Comparison of ENCODE assay signal across 16 cellular contexts in genomic region chrX:154530286-154530685, GRCh38. TPM values are rescaled to one million over a fixed set of nuclear protein-coding genes. Genes with fewer than 3 reads are reported as not detected.
A peak's percentile ranks its signal among the peaks of the same experiment; 100 is the strongest.
DNase-seq lines count a peak whose midpoint lies in the region; ATAC-seq, FAIRE-seq and TF ChIP-seq lines count a peak whose summit lies in the region.
"Had no signal": no experiment of that assay in that cellular context is flagged by ENCODE, and none has a peak within 500 bp of the region (broad histone marks: within the 10 kb centered on the region; RNA-seq: fewer than 3 reads in every experiment).

No MANE protein-coding gene starts in this region.

- ATAC-seq in HepG2 (no peak), right lobe of liver (no peak), HG02884 (IDR thresholded peaks at IDR 0.05; ENCODE audit: unreplicated experiment) (no peak)

- H3K79me2 ChIP-seq in HepG2 (ENCODE audit: insufficient read depth, low read length) (no peaks in the 10 kb centered on the region), osteoblast (ENCODE audit: insufficient read depth, low read length) (no peaks in the 10 kb centered on the region), OCI-LY7 (ENCODE audit: insufficient read depth, low read depth, low read length) (no peaks in the 10 kb centered on the region)

- H2AFZ ChIP-seq in HepG2 (ENCODE audit: low read length) = no peak overlapping the region
- H2AFZ ChIP-seq in osteoblast (ENCODE audit: low read length) = no peak overlapping the region
- H2AFZ ChIP-seq in OCI-LY7 (ENCODE audit: low read length) = no peak overlapping the region

- H3K9me3 ChIP-seq in HepG2 (ENCODE audit: low read length) (no peaks in the 10 kb centered on the region), right lobe of liver (no peaks in the 10 kb centered on the region), osteoblast (ENCODE audit: low read depth, low read length) (no peaks in the 10 kb centered on the region), OCI-LY7 (ENCODE audit: low read length) (no peaks in the 10 kb centered on the region)
- H3K9me3 ChIP-seq: SJCRH30 had no signal

- TF ChIP-seq RAD21 in HepG2 (CRISPR knock-in tag; IDR thresholded peaks at IDR 0.05) = no peak

- TF ChIP-seq CTCF in HepG2 (CRISPR knock-in tag; IDR thresholded peaks at IDR 0.05) = no peak
- no peak for TF ChIP-seq CTCF in right lobe of liver (IDR thresholded peaks at IDR 0.05)
- no peak for TF ChIP-seq CTCF in osteoblast (IDR thresholded peaks at IDR 0.05; ENCODE audit: extremely low read depth, low read depth, low read length)
- no peak for TF ChIP-seq CTCF in OCI-LY7 (conservative IDR thresholded peaks at IDR 0.05; ENCODE audit: low read length)

- no peaks in the 10 kb centered on the region for H3K9me2 ChIP-seq in OCI-LY7 (ENCODE audit: insufficient read depth, low read length)

- WGBS in HepG2 (ENCODE audit: low lambda C conversion rate) = 53% methylated on average over 3 of the region's 11 CpGs
- WGBS in right lobe of liver (ENCODE audit: insufficient coverage, low coverage, low lambda C conversion rate, missing lambda C conversion rate) = 79% methylated on average over 6 of the region's 11 CpGs

- BruUV-seq in HepG2 (replicated peaks; lab: Mats Ljungman, UMichigan) (no TSS peak), OCI-LY7 (replicated peaks; lab: Mats Ljungman, UMichigan) (no TSS peak)

- H3K27me3 ChIP-seq in HepG2 (ENCODE audit: control insufficient read depth in 1 of 2, insufficient read depth in 2 of 2, low read length in 2 of 2) = no peaks in the 10 kb centered on the region
- H3K27me3 ChIP-seq in right lobe of liver = no peaks in the 10 kb centered on the region
- H3K27me3 ChIP-seq in osteoblast (ENCODE audit: insufficient read depth, low read length) = no peaks in the 10 kb centered on the region
- H3K27me3 ChIP-seq: SJCRH30 had no signal

- H3K4me2 ChIP-seq in HepG2 (ENCODE audit: low read depth, low read length) = peak overlapping the region; percentile 23; the same call in 1 of the 2 replicates
- H3K4me2 ChIP-seq in osteoblast (ENCODE audit: insufficient read depth, low read length) = no peak overlapping the region
- H3K4me2 ChIP-seq in OCI-LY7 (ENCODE audit: low read length) = no peak overlapping the region

- peaks cover 45% of the 10 kb centered on the region for H3K4me1 ChIP-seq in HepG2 (ENCODE audit: insufficient read depth, low read length)
- peaks cover 0 to 8% (median 0%) of the 10 kb centered on the region in 4 donors for H3K4me1 ChIP-seq in right lobe of liver
- peaks cover 6% of the 10 kb centered on the region for H3K4me1 ChIP-seq in osteoblast (ENCODE audit: insufficient read depth, low read length)
- H3K4me1 ChIP-seq in OCI-LY7 (ENCODE audit: insufficient read depth, low read length, poor library complexity, severe bottlenecking) = peaks cover 16% of the 10 kb centered on the region

- H3K4me3 ChIP-seq in HepG2 (replicated peaks in 1 of 3; ENCODE audit: insufficient read depth in 1 of 3, low read depth in 2 of 3, low read length in 3 of 3) (peak overlapping the region in 1 of 3 experiments; percentile 10; a peak in 1 of 6 replicates), right lobe of liver (no peak overlapping the region), osteoblast (ENCODE audit: insufficient read depth, low read length) (no peak overlapping the region), OCI-LY7 (ENCODE audit: low read depth, low read length, poor library complexity, severe bottlenecking) (no peak overlapping the region)
- H3K4me3 ChIP-seq: SJCRH30 had no signal

- CTCF ChIA-PET in HepG2 (lab: Yijun Ruan, JAX; ENCODE audit: low intra/inter-chr PET ratio, low total read pairs) = no interaction called here
- CTCF ChIA-PET in OCI-LY7 (lab: Charles Lee; ENCODE audit: unreplicated experiment) = no interaction called here

- TF ChIP-seq POLR2A in HepG2 (IDR thresholded peaks at IDR 0.05; ENCODE audit: insufficient read depth in 1 of 2, low read depth in 2 of 2, low read length in 2 of 2) (no peak), right lobe of liver (IDR thresholded peaks at IDR 0.05) (no peak)

- no peak for TF ChIP-seq EP300 in HepG2 (IDR thresholded peaks at IDR 0.05; ENCODE audit: low read depth in 2 of 2, low read length in 2 of 2)
- TF ChIP-seq EP300 in HepG2 (CRISPR knock-in tag; IDR thresholded peaks at IDR 0.05; ENCODE audit: borderline replicate concordance) = no peak

- H4K20me1 ChIP-seq in HepG2 (ENCODE audit: insufficient read depth, low read length) = no peaks in the 10 kb centered on the region
- no peaks in the 10 kb centered on the region for H4K20me1 ChIP-seq in osteoblast (ENCODE audit: insufficient read depth, low read length)
- no peaks in the 10 kb centered on the region for H4K20me1 ChIP-seq in OCI-LY7 (ENCODE audit: insufficient read depth, low read length)

- no peak overlapping the region for H3K9ac ChIP-seq in HepG2 (ENCODE audit: insufficient read depth, low read depth, low read length)

- H3K36me3 ChIP-seq in HepG2 (replicated peaks in 1 of 2; ENCODE audit: control insufficient read depth in 1 of 2, insufficient read depth in 2 of 2, low read length in 2 of 2) (peaks cover 4 to 13% of the 10 kb centered on the region in 2 experiments; a peak in 2 of 5 replicates), right lobe of liver (no peaks in the 10 kb centered on the region), osteoblast (ENCODE audit: insufficient read depth, low read length) (peaks cover 12% of the 10 kb centered on the region), OCI-LY7 (ENCODE audit: insufficient read depth, low read length) (peaks cover 17% of the 10 kb centered on the region; the same call in 1 of the 2 replicates)
- H3K36me3 ChIP-seq: SJCRH30 had no signal

- intact Hi-C loops in HepG2 (cut with micrococcal nuclease; ENCODE audit: unreplicated experiment) = no loop called here
- intact Hi-C loops in right lobe of liver (cut with DNase I) = loop anchor here in 1 of 2 donors (5.0 kb wide), 1 partner anchor 128 kb away; no protein-coding TSS in a partner anchor
- intact Hi-C loops in OCI-LY7 (cut with micrococcal nuclease; ENCODE audit: unreplicated experiment) = loop anchor here (5.0 kb wide), 1 partner anchor 128 kb away; no protein-coding TSS in a partner anchor

- DNase-seq in DMS53 (lab: John Stamatoyannopoulos, UW) = peak; percentile 45
- no peak for DNase-seq in DMS53 treated with DMSO at 0.1 percent for 48 hours (lab: John Stamatoyannopoulos, UW; ENCODE audit: unreplicated experiment)
- DNase-seq in HepG2 (ENCODE audit: low spot score) = no peak
- no peak for DNase-seq in right lobe of liver
- DNase-seq in osteoblast (ENCODE audit: insufficient read length, low spot score, missing footprints) = peak; percentile 14
- DNase-seq in OCI-LY7 (ENCODE audit: low spot score) = no peak
- DNase-seq in CD1c-positive myeloid dendritic cell (ENCODE audit: extremely low spot score) = no peak
- DNase-seq: CD4-positive, alpha-beta T cell; DMS79 treated with DMSO at 0.1 percent for 48 hours; NCI-H1694 treated with DMSO at 0.1 percent for 48 hours; NCI-H2227 treated with DMSO at 0.1 percent for 48 hours; NCI-H510A treated with DMSO at 0.1 percent for 48 hours; SJCRH30 had no signal

- POLR2A ChIA-PET in HepG2 (lab: Yijun Ruan, JAX) (interaction anchor here (1.2 to 6.0 kb wide), 6 partner anchors 12 to 157 kb away, joined by 3 to 38 read pairs (median 4); partner anchors contain the start of genes RPL10 and UBL4A), OCI-LY7 (lab: Charles Lee) (no interaction called here)

- in situ Hi-C loops in HepG2 (cut with HindIII; ENCODE audit: extremely low pct_ligation_motif_present, low pct_unique_long_range_greater_than_20kb) = loop anchor here (25.0 kb wide), 1 partner anchor 118 kb away; the partner anchor contains the start of genes DNASE1L1 and TAFAZZIN

- H3K27ac ChIP-seq in HepG2 (ENCODE audit: extremely low read length, insufficient read depth, low read length) (peak overlapping the region; percentile 24), right lobe of liver (no peak overlapping the region), osteoblast (ENCODE audit: low read depth, low read length) (no peak overlapping the region), OCI-LY7 (ENCODE audit: low read depth, low read length, poor library complexity, severe bottlenecking) (no peak overlapping the region)
- H3K27ac ChIP-seq: 22Rv1, SJCRH30 had no signal

- FAIRE-seq in HepG2 (lab: Jason Lieb, UNC) = no peak
- FAIRE-seq: HTR-8/SVneo had no signal

RNA-seq across cellular contexts. Expression of gene FAM3A, which starts 14.3 kb away (rescaled TPM):
- total RNA-seq in HepG2 (2016; rRNA removed; fragmentation: Illumina TruSeq; extraction: Trizol) (6.7 and 11.2 TPM in 2 replicates), right lobe of liver (10 to 100 TPM; 23.5 to 44.2 (median 34.9) TPM), osteoblast (20.6 and 21.4 TPM in 2 replicates), OCI-LY7 (2022) (21.9 and 24.6 TPM in 2 replicates)
- 6.0 and 6.7 TPM in 2 replicates for total RNA-seq in HepG2 (2016; cell fraction: cytosol; rRNA removed; fragmentation: Illumina TruSeq; extraction: Trizol; ENCODE audit: low read depth)
- total RNA-seq in HepG2 (2016; cell fraction: insoluble cytoplasmic fraction; rRNA removed; fragmentation: Illumina TruSeq; extraction: Trizol) = 6.9 and 11.7 TPM in 2 replicates
- 11.4 and 13.2 TPM in 2 replicates for total RNA-seq in HepG2 (2016; cell fraction: membrane; rRNA removed; fragmentation: Illumina TruSeq; extraction: Trizol)
- 8.6 and 11.3 TPM in 2 replicates for total RNA-seq in HepG2 (2016; cell fraction: nucleus; rRNA removed; fragmentation: Illumina TruSeq; extraction: Trizol)
- 22.7 and 26.0 TPM in 2 replicates for polyA plus RNA-seq in HepG2 (2011; rRNA removed)
- 20.0 and 31.3 TPM in 2 replicates for polyA plus RNA-seq in HepG2 (2011; cell fraction: cytosol; rRNA removed)
- polyA plus RNA-seq in HepG2 (2011; cell fraction: nucleus; rRNA removed) = 76.1 and 87.3 TPM in 2 replicates
- polyA plus RNA-seq in HepG2 (2012) = 11.8 and 16.0 TPM in 2 replicates
- polyA plus RNA-seq in HepG2 (2016; cell fraction: cytosol; fragmentation: Illumina TruSeq; extraction: Trizol; ENCODE audit: low read depth) = 9.5 and 10.6 TPM in 2 replicates
- 6.1 and 11.2 TPM in 2 replicates for polyA plus RNA-seq in HepG2 (2016; cell fraction: insoluble cytoplasmic fraction; fragmentation: Illumina TruSeq; extraction: Trizol; ENCODE audit: low read depth)
- 11.5 and 11.8 TPM in 2 replicates for polyA plus RNA-seq in HepG2 (2016; cell fraction: membrane; fragmentation: Illumina TruSeq; extraction: Trizol; ENCODE audit: low read depth)
- polyA plus RNA-seq in HepG2 (2016; cell fraction: nucleus; fragmentation: Illumina TruSeq; extraction: Trizol; ENCODE audit: insufficient read depth, low read depth) = 22.0 and 23.9 TPM in 2 replicates
- 22.5 and 32.8 TPM in 2 replicates for polyA minus RNA-seq in HepG2 (2011; rRNA and poly(A)+ RNA removed; ENCODE audit: low replicate concordance)
- polyA minus RNA-seq in HepG2 (2011; cell fraction: cytosol; rRNA and poly(A)+ RNA removed) = 9.7 and 11.3 TPM in 2 replicates
- polyA minus RNA-seq in HepG2 (2011; cell fraction: nucleus; rRNA and poly(A)+ RNA removed) = 5.7 and 7.8 TPM in 2 replicates
- 15.3 and 16.4 TPM in 2 replicates for total RNA-seq in OCI-LY7 (2014; rRNA removed; shearing (Covaris generic))

RNA-seq across cellular contexts. Expression of gene G6PD, which starts 16.4 kb away (rescaled TPM):
- total RNA-seq in HepG2 (2016; rRNA removed; fragmentation: Illumina TruSeq; extraction: Trizol) (28.8 and 44.6 TPM in 2 replicates), right lobe of liver (10 to 100 TPM in 1 of 6 experiments, 1 to 10 TPM in 5; 3.3 to 10.1 (median 7.5) TPM), osteoblast (88.7 and 91.3 TPM in 2 replicates), OCI-LY7 (2022) (40.9 and 47.1 TPM in 2 replicates)
- 31.2 and 32.2 TPM in 2 replicates for total RNA-seq in HepG2 (2016; cell fraction: cytosol; rRNA removed; fragmentation: Illumina TruSeq; extraction: Trizol; ENCODE audit: low read depth)
- 31.8 and 35.7 TPM in 2 replicates for total RNA-seq in HepG2 (2016; cell fraction: insoluble cytoplasmic fraction; rRNA removed; fragmentation: Illumina TruSeq; extraction: Trizol)
- 17.4 and 19.0 TPM in 2 replicates for total RNA-seq in HepG2 (2016; cell fraction: membrane; rRNA removed; fragmentation: Illumina TruSeq; extraction: Trizol)
- 29.9 and 30.0 TPM in 2 replicates for total RNA-seq in HepG2 (2016; cell fraction: nucleus; rRNA removed; fragmentation: Illumina TruSeq; extraction: Trizol)
- polyA plus RNA-seq in HepG2 (2011; rRNA removed) = 18.8 and 19.5 TPM in 2 replicates
- polyA plus RNA-seq in HepG2 (2011; cell fraction: cytosol; rRNA removed) = 10.6 and 13.2 TPM in 2 replicates
- polyA plus RNA-seq in HepG2 (2011; cell fraction: nucleus; rRNA removed) = 56.3 and 68.9 TPM in 2 replicates
- 42.2 and 78.7 TPM in 2 replicates for polyA plus RNA-seq in HepG2 (2012)
- polyA plus RNA-seq in HepG2 (2016; cell fraction: cytosol; fragmentation: Illumina TruSeq; extraction: Trizol; ENCODE audit: low read depth) = 20.7 and 21.1 TPM in 2 replicates
- polyA plus RNA-seq in HepG2 (2016; cell fraction: insoluble cytoplasmic fraction; fragmentation: Illumina TruSeq; extraction: Trizol; ENCODE audit: low read depth) = 81.5 and 118 TPM in 2 replicates
- polyA plus RNA-seq in HepG2 (2016; cell fraction: membrane; fragmentation: Illumina TruSeq; extraction: Trizol; ENCODE audit: low read depth) = 27.9 and 29.6 TPM in 2 replicates
- polyA plus RNA-seq in HepG2 (2016; cell fraction: nucleus; fragmentation: Illumina TruSeq; extraction: Trizol; ENCODE audit: insufficient read depth, low read depth) = 75.8 and 80.5 TPM in 2 replicates
- 44.6 and 150 TPM in 2 replicates for polyA minus RNA-seq in HepG2 (2011; rRNA and poly(A)+ RNA removed; ENCODE audit: low replicate concordance)
- 19.2 and 20.1 TPM in 2 replicates for polyA minus RNA-seq in HepG2 (2011; cell fraction: cytosol; rRNA and poly(A)+ RNA removed)
- polyA minus RNA-seq in HepG2 (2011; cell fraction: nucleus; rRNA and poly(A)+ RNA removed) = 21.4 and 32.2 TPM in 2 replicates
- 21.6 and 26.1 TPM in 2 replicates for total RNA-seq in OCI-LY7 (2014; rRNA removed; shearing (Covaris generic))

RNA-seq across cellular contexts. Expression of gene IKBKG, which starts 17.1 kb away (rescaled TPM):
- total RNA-seq in HepG2 (2016; rRNA removed; fragmentation: Illumina TruSeq; extraction: Trizol) (26.5 and 30.6 TPM in 2 replicates), right lobe of liver (10 to 100 TPM; 32.8 to 83.3 (median 46.5) TPM), osteoblast (16.8 and 18.5 TPM in 2 replicates), OCI-LY7 (2022) (31.6 and 34.4 TPM in 2 replicates)
- 5.0 and 5.2 TPM in 2 replicates for total RNA-seq in HepG2 (2016; cell fraction: cytosol; rRNA removed; fragmentation: Illumina TruSeq; extraction: Trizol; ENCODE audit: low read depth)
- total RNA-seq in HepG2 (2016; cell fraction: insoluble cytoplasmic fraction; rRNA removed; fragmentation: Illumina TruSeq; extraction: Trizol) = 23.9 and 32.1 TPM in 2 replicates
- 8.3 and 8.6 TPM in 2 replicates for total RNA-seq in HepG2 (2016; cell fraction: membrane; rRNA removed; fragmentation: Illumina TruSeq; extraction: Trizol)
- 26.2 and 29.8 TPM in 2 replicates for total RNA-seq in HepG2 (2016; cell fraction: nucleus; rRNA removed; fragmentation: Illumina TruSeq; extraction: Trizol)
- polyA plus RNA-seq in HepG2 (2011; rRNA removed) = 44.3 and 57.9 TPM in 2 replicates
- polyA plus RNA-seq in HepG2 (2011; cell fraction: cytosol; rRNA removed) = 37.0 and 45.4 TPM in 2 replicates
- 220 and 234 TPM in 2 replicates for polyA plus RNA-seq in HepG2 (2011; cell fraction: nucleus; rRNA removed)
- polyA plus RNA-seq in HepG2 (2012) = 20.6 and 37.0 TPM in 2 replicates
- polyA plus RNA-seq in HepG2 (2016; cell fraction: cytosol; fragmentation: Illumina TruSeq; extraction: Trizol; ENCODE audit: low read depth) = 3.9 TPM in 2 replicates
- polyA plus RNA-seq in HepG2 (2016; cell fraction: insoluble cytoplasmic fraction; fragmentation: Illumina TruSeq; extraction: Trizol; ENCODE audit: low read depth) = 24.9 and 29.4 TPM in 2 replicates
- polyA plus RNA-seq in HepG2 (2016; cell fraction: membrane; fragmentation: Illumina TruSeq; extraction: Trizol; ENCODE audit: low read depth) = 6.6 and 6.7 TPM in 2 replicates
- 63.5 and 67.1 TPM in 2 replicates for polyA plus RNA-seq in HepG2 (2016; cell fraction: nucleus; fragmentation: Illumina TruSeq; extraction: Trizol; ENCODE audit: insufficient read depth, low read depth)
- 19.1 and 42.7 TPM in 2 replicates for polyA minus RNA-seq in HepG2 (2011; rRNA and poly(A)+ RNA removed; ENCODE audit: low replicate concordance)
- 17.9 and 20.8 TPM in 2 replicates for polyA minus RNA-seq in HepG2 (2011; cell fraction: cytosol; rRNA and poly(A)+ RNA removed)
- 36.8 and 37.0 TPM in 2 replicates for polyA minus RNA-seq in HepG2 (2011; cell fraction: nucleus; rRNA and poly(A)+ RNA removed)
- total RNA-seq in OCI-LY7 (2014; rRNA removed; shearing (Covaris generic)) = 9.9 and 14.3 TPM in 2 replicates

RNA-seq across cellular contexts. Expression of gene SLC10A3, which starts 39.9 kb away (rescaled TPM):
- 10.1 and 10.8 TPM in 2 replicates for total RNA-seq in HepG2 (2016; rRNA removed; fragmentation: Illumina TruSeq; extraction: Trizol)
- 9.0 and 10.7 TPM in 2 replicates for total RNA-seq in HepG2 (2016; cell fraction: cytosol; rRNA removed; fragmentation: Illumina TruSeq; extraction: Trizol; ENCODE audit: low read depth)
- 7.1 and 10.6 TPM in 2 replicates for total RNA-seq in HepG2 (2016; cell fraction: insoluble cytoplasmic fraction; rRNA removed; fragmentation: Illumina TruSeq; extraction: Trizol)
- total RNA-seq in HepG2 (2016; cell fraction: membrane; rRNA removed; fragmentation: Illumina TruSeq; extraction: Trizol) = 19.7 and 23.5 TPM in 2 replicates
- total RNA-seq in HepG2 (2016; cell fraction: nucleus; rRNA removed; fragmentation: Illumina TruSeq; extraction: Trizol) = 5.5 and 5.9 TPM in 2 replicates
- polyA plus RNA-seq in HepG2 (2011; rRNA removed) = 11.5 and 13.7 TPM in 2 replicates
- polyA plus RNA-seq in HepG2 (2011; cell fraction: cytosol; rRNA removed) = 12.8 and 15.4 TPM in 2 replicates
- polyA plus RNA-seq in HepG2 (2011; cell fraction: nucleus; rRNA removed) = 12.0 and 13.6 TPM in 2 replicates
- 7.8 and 12.5 TPM in 2 replicates for polyA plus RNA-seq in HepG2 (2012)
- polyA plus RNA-seq in HepG2 (2016; cell fraction: cytosol; fragmentation: Illumina TruSeq; extraction: Trizol; ENCODE audit: low read depth) = 16.2 and 21.3 TPM in 2 replicates
- polyA plus RNA-seq in HepG2 (2016; cell fraction: insoluble cytoplasmic fraction; fragmentation: Illumina TruSeq; extraction: Trizol; ENCODE audit: low read depth) = 14.1 and 15.3 TPM in 2 replicates
- polyA plus RNA-seq in HepG2 (2016; cell fraction: membrane; fragmentation: Illumina TruSeq; extraction: Trizol; ENCODE audit: low read depth) = 27.8 and 30.6 TPM in 2 replicates
- polyA plus RNA-seq in HepG2 (2016; cell fraction: nucleus; fragmentation: Illumina TruSeq; extraction: Trizol; ENCODE audit: insufficient read depth, low read depth) = 13.1 TPM in 2 replicates
- 21.1 and 41.7 TPM in 2 replicates for polyA minus RNA-seq in HepG2 (2011; rRNA and poly(A)+ RNA removed; ENCODE audit: low replicate concordance)
- 6.5 and 11.1 TPM in 2 replicates for polyA minus RNA-seq in HepG2 (2011; cell fraction: cytosol; rRNA and poly(A)+ RNA removed)
- 2.3 and 2.5 TPM in 2 replicates for polyA minus RNA-seq in HepG2 (2011; cell fraction: nucleus; rRNA and poly(A)+ RNA removed)
- 10 to 100 TPM in 1 of 6 experiments, 1 to 10 TPM in 5; 3.0 to 15.2 (median 5.1) TPM for total RNA-seq in right lobe of liver
- 34.5 and 36.2 TPM in 2 replicates for total RNA-seq in osteoblast
- total RNA-seq in OCI-LY7 (2014; rRNA removed; shearing (Covaris generic)) = 12.4 and 14.1 TPM in 2 replicates
- total RNA-seq in OCI-LY7 (2022) = 12.7 and 15.6 TPM in 2 replicates

RNA-seq across cellular contexts. Expression of gene UBL4A, which starts 43.9 kb away (rescaled TPM):
- total RNA-seq in HepG2 (2016; rRNA removed; fragmentation: Illumina TruSeq; extraction: Trizol) (25.5 and 29.1 TPM in 2 replicates), right lobe of liver (10 to 100 TPM; 12.6 to 34.8 (median 15.5) TPM), osteoblast (30.4 and 31.5 TPM in 2 replicates), OCI-LY7 (2022) (49.4 and 49.7 TPM in 2 replicates)
- 11.4 and 12.2 TPM in 2 replicates for total RNA-seq in HepG2 (2016; cell fraction: cytosol; rRNA removed; fragmentation: Illumina TruSeq; extraction: Trizol; ENCODE audit: low read depth)
- 26.5 and 28.9 TPM in 2 replicates for total RNA-seq in HepG2 (2016; cell fraction: insoluble cytoplasmic fraction; rRNA removed; fragmentation: Illumina TruSeq; extraction: Trizol)
- total RNA-seq in HepG2 (2016; cell fraction: membrane; rRNA removed; fragmentation: Illumina TruSeq; extraction: Trizol) = 32.1 and 33.9 TPM in 2 replicates
- 10.4 and 12.9 TPM in 2 replicates for total RNA-seq in HepG2 (2016; cell fraction: nucleus; rRNA removed; fragmentation: Illumina TruSeq; extraction: Trizol)
- polyA plus RNA-seq in HepG2 (2011; rRNA removed) = 16.8 and 21.7 TPM in 2 replicates
- polyA plus RNA-seq in HepG2 (2011; cell fraction: cytosol; rRNA removed) = 20.9 and 32.4 TPM in 2 replicates
- 11.5 and 13.8 TPM in 2 replicates for polyA plus RNA-seq in HepG2 (2011; cell fraction: nucleus; rRNA removed)
- 14.3 and 16.6 TPM in 2 replicates for polyA plus RNA-seq in HepG2 (2012)
- polyA plus RNA-seq in HepG2 (2016; cell fraction: cytosol; fragmentation: Illumina TruSeq; extraction: Trizol; ENCODE audit: low read depth) = 12.8 and 14.0 TPM in 2 replicates
- polyA plus RNA-seq in HepG2 (2016; cell fraction: insoluble cytoplasmic fraction; fragmentation: Illumina TruSeq; extraction: Trizol; ENCODE audit: low read depth) = 21.9 and 28.0 TPM in 2 replicates
- 24.6 and 26.6 TPM in 2 replicates for polyA plus RNA-seq in HepG2 (2016; cell fraction: membrane; fragmentation: Illumina TruSeq; extraction: Trizol; ENCODE audit: low read depth)
- 17.4 and 20.6 TPM in 2 replicates for polyA plus RNA-seq in HepG2 (2016; cell fraction: nucleus; fragmentation: Illumina TruSeq; extraction: Trizol; ENCODE audit: insufficient read depth, low read depth)
- polyA minus RNA-seq in HepG2 (2011; rRNA and poly(A)+ RNA removed; ENCODE audit: low replicate concordance) = 32.9 and 96.4 TPM in 2 replicates
- polyA minus RNA-seq in HepG2 (2011; cell fraction: cytosol; rRNA and poly(A)+ RNA removed) = 13.2 and 18.6 TPM in 2 replicates
- 3.0 and 4.6 TPM in 2 replicates for polyA minus RNA-seq in HepG2 (2011; cell fraction: nucleus; rRNA and poly(A)+ RNA removed)
- total RNA-seq in OCI-LY7 (2014; rRNA removed; shearing (Covaris generic)) = 76.0 and 89.9 TPM in 2 replicates

Comparison
In these comparisons a context has a peak if more than half of its experiments do, and no peak if none do; other contexts are left out.
1. DNase-seq: peak in DMS53 (single experiment) and osteoblast (single experiment); none in DMS53 treated with DMSO at 0.1 percent for 48 hours (single experiment), HepG2 (single experiment), right lobe of liver (0 of 3), OCI-LY7 (single experiment) and CD1c-positive myeloid dendritic cell (single experiment).